In the genomic region with DNA sequence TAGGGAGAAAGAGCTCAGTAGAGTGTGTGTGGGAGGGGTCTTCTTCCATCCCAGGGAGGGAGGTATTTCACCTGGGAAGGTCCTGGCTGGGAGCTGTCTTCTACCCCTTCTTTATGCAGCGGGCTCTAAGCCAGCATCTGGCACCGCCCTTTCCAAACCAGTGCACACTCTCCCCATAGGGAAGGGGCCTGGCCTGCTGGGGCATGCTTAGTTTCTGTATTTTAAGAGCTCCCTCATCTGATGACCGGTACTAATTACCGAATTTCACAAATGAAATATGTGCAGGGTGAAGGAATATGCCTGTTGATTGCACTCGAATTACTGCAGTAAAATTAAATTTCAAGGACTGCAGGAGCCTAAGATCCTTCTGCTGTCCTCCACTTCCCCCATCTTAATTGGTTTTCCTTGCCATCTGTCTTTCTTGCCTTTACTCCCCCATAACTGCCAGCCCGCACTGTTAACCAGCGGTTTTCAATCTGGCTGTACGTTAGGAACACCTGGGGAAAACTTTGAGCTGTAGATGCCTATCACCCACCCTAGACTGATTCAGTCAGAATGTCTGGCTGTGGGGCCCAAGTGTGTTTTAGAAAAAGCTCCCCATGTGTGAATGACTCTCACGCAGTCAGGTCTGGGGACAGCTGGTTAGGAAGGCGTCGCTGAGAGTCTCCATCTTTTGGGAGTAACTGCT, we compare ENCODE assay signal across 1 cellular context.
TF ChIP-seq lines count a peak whose summit lies in the region.

No MANE protein-coding gene starts in this region.

TF ChIP-seq in GM23338, 12 proteins besides CTCF, POLR2A, EP300 and RAD21 (continued from another document):
- TF ChIP-seq, protein P1, sequence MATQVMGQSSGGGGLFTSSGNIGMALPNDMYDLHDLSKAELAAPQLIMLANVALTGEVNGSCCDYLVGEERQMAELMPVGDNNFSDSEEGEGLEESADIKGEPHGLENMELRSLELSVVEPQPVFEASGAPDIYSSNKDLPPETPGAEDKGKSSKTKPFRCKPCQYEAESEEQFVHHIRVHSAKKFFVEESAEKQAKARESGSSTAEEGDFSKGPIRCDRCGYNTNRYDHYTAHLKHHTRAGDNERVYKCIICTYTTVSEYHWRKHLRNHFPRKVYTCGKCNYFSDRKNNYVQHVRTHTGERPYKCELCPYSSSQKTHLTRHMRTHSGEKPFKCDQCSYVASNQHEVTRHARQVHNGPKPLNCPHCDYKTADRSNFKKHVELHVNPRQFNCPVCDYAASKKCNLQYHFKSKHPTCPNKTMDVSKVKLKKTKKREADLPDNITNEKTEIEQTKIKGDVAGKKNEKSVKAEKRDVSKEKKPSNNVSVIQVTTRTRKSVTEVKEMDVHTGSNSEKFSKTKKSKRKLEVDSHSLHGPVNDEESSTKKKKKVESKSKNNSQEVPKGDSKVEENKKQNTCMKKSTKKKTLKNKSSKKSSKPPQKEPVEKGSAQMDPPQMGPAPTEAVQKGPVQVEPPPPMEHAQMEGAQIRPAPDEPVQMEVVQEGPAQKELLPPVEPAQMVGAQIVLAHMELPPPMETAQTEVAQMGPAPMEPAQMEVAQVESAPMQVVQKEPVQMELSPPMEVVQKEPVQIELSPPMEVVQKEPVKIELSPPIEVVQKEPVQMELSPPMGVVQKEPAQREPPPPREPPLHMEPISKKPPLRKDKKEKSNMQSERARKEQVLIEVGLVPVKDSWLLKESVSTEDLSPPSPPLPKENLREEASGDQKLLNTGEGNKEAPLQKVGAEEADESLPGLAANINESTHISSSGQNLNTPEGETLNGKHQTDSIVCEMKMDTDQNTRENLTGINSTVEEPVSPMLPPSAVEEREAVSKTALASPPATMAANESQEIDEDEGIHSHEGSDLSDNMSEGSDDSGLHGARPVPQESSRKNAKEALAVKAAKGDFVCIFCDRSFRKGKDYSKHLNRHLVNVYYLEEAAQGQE (IDR thresholded peaks at IDR 0.05; ENCODE audit: unreplicated experiment), result no peak
- no peak for TF ChIP-seq CREB1 (CRISPR knock-in tag; IDR thresholded peaks at IDR 0.05; ENCODE audit: low read depth)
- no peak for TF ChIP-seq EZH2phosphoT487 (IDR thresholded peaks at IDR 0.05; ENCODE audit: unreplicated experiment)
- no peak for TF ChIP-seq ZNF114 (CRISPR knock-in tag; IDR thresholded peaks at IDR 0.05)
- TF ChIP-seq, protein P2, sequence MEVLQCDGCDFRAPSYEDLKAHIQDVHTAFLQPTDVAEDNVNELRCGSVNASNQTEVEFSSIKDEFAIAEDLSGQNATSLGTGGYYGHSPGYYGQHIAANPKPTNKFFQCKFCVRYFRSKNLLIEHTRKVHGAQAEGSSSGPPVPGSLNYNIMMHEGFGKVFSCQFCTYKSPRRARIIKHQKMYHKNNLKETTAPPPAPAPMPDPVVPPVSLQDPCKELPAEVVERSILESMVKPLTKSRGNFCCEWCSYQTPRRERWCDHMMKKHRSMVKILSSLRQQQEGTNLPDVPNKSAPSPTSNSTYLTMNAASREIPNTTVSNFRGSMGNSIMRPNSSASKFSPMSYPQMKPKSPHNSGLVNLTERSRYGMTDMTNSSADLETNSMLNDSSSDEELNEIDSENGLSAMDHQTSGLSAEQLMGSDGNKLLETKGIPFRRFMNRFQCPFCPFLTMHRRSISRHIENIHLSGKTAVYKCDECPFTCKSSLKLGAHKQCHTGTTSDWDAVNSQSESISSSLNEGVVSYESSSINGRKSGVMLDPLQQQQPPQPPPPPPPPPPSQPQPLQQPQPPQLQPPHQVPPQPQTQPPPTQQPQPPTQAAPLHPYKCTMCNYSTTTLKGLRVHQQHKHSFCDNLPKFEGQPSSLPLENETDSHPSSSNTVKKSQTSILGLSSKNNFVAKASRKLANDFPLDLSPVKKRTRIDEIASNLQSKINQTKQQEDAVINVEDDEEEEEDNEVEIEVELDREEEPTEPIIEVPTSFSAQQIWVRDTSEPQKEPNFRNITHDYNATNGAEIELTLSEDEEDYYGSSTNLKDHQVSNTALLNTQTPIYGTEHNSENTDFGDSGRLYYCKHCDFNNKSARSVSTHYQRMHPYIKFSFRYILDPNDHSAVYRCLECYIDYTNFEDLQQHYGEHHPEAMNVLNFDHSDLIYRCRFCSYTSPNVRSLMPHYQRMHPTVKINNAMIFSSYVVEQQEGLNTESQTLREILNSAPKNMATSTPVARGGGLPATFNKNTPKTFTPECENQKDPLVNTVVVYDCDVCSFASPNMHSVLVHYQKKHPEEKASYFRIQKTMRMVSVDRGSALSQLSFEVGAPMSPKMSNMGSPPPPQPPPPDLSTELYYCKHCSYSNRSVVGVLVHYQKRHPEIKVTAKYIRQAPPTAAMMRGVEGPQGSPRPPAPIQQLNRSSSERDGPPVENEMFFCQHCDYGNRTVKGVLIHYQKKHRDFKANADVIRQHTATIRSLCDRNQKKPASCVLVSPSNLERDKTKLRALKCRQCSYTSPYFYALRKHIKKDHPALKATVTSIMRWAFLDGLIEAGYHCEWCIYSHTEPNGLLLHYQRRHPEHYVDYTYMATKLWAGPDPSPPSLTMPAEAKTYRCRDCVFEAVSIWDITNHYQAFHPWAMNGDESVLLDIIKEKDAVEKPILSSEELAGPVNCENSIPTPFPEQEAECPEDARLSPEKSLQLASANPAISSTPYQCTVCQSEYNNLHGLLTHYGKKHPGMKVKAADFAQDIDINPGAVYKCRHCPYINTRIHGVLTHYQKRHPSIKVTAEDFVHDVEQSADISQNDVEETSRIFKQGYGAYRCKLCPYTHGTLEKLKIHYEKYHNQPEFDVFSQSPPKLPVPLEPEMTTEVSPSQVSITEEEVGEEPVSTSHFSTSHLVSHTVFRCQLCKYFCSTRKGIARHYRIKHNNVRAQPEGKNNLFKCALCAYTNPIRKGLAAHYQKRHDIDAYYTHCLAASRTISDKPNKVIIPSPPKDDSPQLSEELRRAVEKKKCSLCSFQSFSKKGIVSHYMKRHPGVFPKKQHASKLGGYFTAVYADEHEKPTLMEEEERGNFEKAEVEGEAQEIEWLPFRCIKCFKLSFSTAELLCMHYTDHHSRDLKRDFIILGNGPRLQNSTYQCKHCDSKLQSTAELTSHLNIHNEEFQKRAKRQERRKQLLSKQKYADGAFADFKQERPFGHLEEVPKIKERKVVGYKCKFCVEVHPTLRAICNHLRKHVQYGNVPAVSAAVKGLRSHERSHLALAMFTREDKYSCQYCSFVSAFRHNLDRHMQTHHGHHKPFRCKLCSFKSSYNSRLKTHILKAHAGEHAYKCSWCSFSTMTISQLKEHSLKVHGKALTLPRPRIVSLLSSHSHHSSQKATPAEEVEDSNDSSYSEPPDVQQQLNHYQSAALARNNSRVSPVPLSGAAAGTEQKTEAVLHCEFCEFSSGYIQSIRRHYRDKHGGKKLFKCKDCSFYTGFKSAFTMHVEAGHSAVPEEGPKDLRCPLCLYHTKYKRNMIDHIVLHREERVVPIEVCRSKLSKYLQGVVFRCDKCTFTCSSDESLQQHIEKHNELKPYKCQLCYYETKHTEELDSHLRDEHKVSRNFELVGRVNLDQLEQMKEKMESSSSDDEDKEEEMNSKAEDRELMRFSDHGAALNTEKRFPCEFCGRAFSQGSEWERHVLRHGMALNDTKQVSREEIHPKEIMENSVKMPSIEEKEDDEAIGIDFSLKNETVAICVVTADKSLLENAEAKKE (CRISPR knock-in tag; IDR thresholded peaks at IDR 0.05), result no peak
- TF ChIP-seq JUNB (IDR thresholded peaks at IDR 0.05; ENCODE audit: unreplicated experiment), result no peak
TF ChIP-seq in GM23338: peak in this region for 0.
